Comparison of ENCODE assay signal across 12 cellular contexts in genomic region chr5:4348919-4349318, GRCh38.
DNase-seq lines count a peak whose midpoint lies in the region; ATAC-seq and TF ChIP-seq lines count a peak whose summit lies in the region.
"Had no signal": no experiment of that assay in that cellular context is flagged by ENCODE, and none has a peak within 500 bp of the region (broad histone marks: within the 10 kb centered on the region; RNA-seq: fewer than 3 reads in every experiment).

No MANE protein-coding gene starts in this region.

- H3K36me3 ChIP-seq in mammary epithelial cell (ENCODE audit: insufficient read depth, low read length): no peaks in the 10 kb centered on the region
- H3K36me3 ChIP-seq in naive thymus-derived CD4-positive, alpha-beta T cell (ENCODE audit: control insufficient read depth in 2 of 3, insufficient read depth in 3 of 3, low read length in 3 of 3): no peaks in the 10 kb centered on the region

- no peak for TF ChIP-seq CTCF in mammary epithelial cell (conservative IDR thresholded peaks at IDR 0.05 in 1 of 2, IDR thresholded peaks at IDR 0.05 in 1 of 2; ENCODE audit: extremely low read depth in 1 of 2, insufficient read depth in 1 of 2, low read depth in 1 of 2, low read length in 2 of 2)

- POLR2A ChIA-PET in naive thymus-derived CD4-positive, alpha-beta T cell (lab: Charles Lee): no interaction called here

- H3K4me3 ChIP-seq in mammary epithelial cell (replicated peaks in 1 of 3; ENCODE audit: insufficient read depth in 1 of 3, low read depth in 2 of 3, low read length in 3 of 3): no peak overlapping the region
- H3K4me3 ChIP-seq in naive thymus-derived CD4-positive, alpha-beta T cell (ENCODE audit: low read length): no peak overlapping the region
- H3K4me3 ChIP-seq: A549 had no signal

- no peak overlapping the region for H3K9ac ChIP-seq in mammary epithelial cell (ENCODE audit: insufficient read depth, low read length)

- H3K4me1 Mint-ChIP-seq in naive thymus-derived CD4-positive, alpha-beta T cell: no peaks in the 10 kb centered on the region

- WGBS in mammary epithelial cell (ENCODE audit: low coverage, missing lambda C conversion rate): 93% methylated on average over 3 of the region's 3 CpGs

- no peaks in the 10 kb centered on the region for H3K9me3 ChIP-seq in mammary epithelial cell (replicated peaks; ENCODE audit: insufficient read depth, low read length)
- H3K9me3 ChIP-seq in naive thymus-derived CD4-positive, alpha-beta T cell (ENCODE audit: control insufficient read depth in 2 of 3, low read length in 3 of 3): no peaks in the 10 kb centered on the region

- H3K27me3 ChIP-seq in mammary epithelial cell (ENCODE audit: insufficient read depth, low read length): no peaks in the 10 kb centered on the region
- H3K27me3 ChIP-seq in naive thymus-derived CD4-positive, alpha-beta T cell (ENCODE audit: control insufficient read depth in 2 of 2, insufficient read depth in 2 of 2, low read length in 2 of 2): no peaks in the 10 kb centered on the region

- H3K79me2 ChIP-seq in mammary epithelial cell (ENCODE audit: insufficient read depth, low read length): no peaks in the 10 kb centered on the region

- H4K20me1 ChIP-seq in mammary epithelial cell (ENCODE audit: insufficient read depth, low read length): no peaks in the 10 kb centered on the region

- peaks cover 0 to 26% (median 13%) of the 10 kb centered on the region in 11 donors for H3K9me3 Mint-ChIP-seq in naive thymus-derived CD4-positive, alpha-beta T cell

- intact Hi-C loops in mammary epithelial cell (cut with micrococcal nuclease): loop anchor here (1.0 kb wide), 1 partner anchor 38 kb away; no protein-coding TSS in a partner anchor
- intact Hi-C loops in naive thymus-derived CD4-positive, alpha-beta T cell (cut with micrococcal nuclease): no loop called here

- peaks cover 11% of the 10 kb centered on the region for H3K4me1 ChIP-seq in mammary epithelial cell (ENCODE audit: insufficient read depth, low read length)
- H3K4me1 ChIP-seq in naive thymus-derived CD4-positive, alpha-beta T cell (ENCODE audit: control insufficient read depth in 2 of 2, insufficient read depth in 2 of 2, low read length in 2 of 2): no peaks in the 10 kb centered on the region
- H3K4me1 ChIP-seq: A549 had no signal

- dilution Hi-C loops in mammary epithelial cell (cut with HindIII; ENCODE audit: low sequenced_read_pairs): no loop called here

- in situ Hi-C loops in mammary epithelial cell (cut with MboI; ENCODE audit: low sequenced_read_pairs in 2 of 2): no loop called here

- ATAC-seq in naive thymus-derived CD4-positive, alpha-beta T cell: no peak
- ATAC-seq: A549 had no signal

- no peak overlapping the region for H3K27ac Mint-ChIP-seq in naive thymus-derived CD4-positive, alpha-beta T cell
- H3K27ac Mint-ChIP-seq: HFFc6 had no signal

- H3K4me2 ChIP-seq in mammary epithelial cell (ENCODE audit: insufficient read depth, low read depth, low read length): no peak overlapping the region
- H3K4me2 ChIP-seq: A549 had no signal

- no peak overlapping the region for H2AFZ ChIP-seq in mammary epithelial cell (ENCODE audit: low read depth, low read length)

- CTCF ChIA-PET in mammary epithelial cell (lab: Charles Lee; ENCODE audit: low non-redundant PET): no interaction called here
- CTCF ChIA-PET in naive thymus-derived CD4-positive, alpha-beta T cell (lab: Charles Lee): no interaction called here

- peak; percentile 82 for DNase-seq in MV-4-11 (lab: John Stamatoyannopoulos, UW)
- DNase-seq in NOMO-1 treated with dmso at 0.1 percent for 144 hours (lab: John Stamatoyannopoulos, UW; ENCODE audit: unreplicated experiment): peak; percentile 21
- peak; percentile 62 for DNase-seq in mammary epithelial cell
- no peak for DNase-seq in cerebellar nuclear complex (lab: John Stamatoyannopoulos, UW)
- DNase-seq in AML-193 (lab: John Stamatoyannopoulos, UW): no peak
- DNase-seq in naive thymus-derived CD4-positive, alpha-beta T cell: no peak
- DNase-seq: DMS53, GF-D8, HCEC 1CT, HFFc6, IMR-90 had no signal

- peaks cover 0 to 3% (median 0%) of the 10 kb centered on the region in 5 donors for H3K27me3 Mint-ChIP-seq in naive thymus-derived CD4-positive, alpha-beta T cell

- peak overlapping the region; percentile 37 for H3K27ac ChIP-seq in mammary epithelial cell (ENCODE audit: insufficient read depth, low read depth, low read length)
- H3K27ac ChIP-seq in naive thymus-derived CD4-positive, alpha-beta T cell (ENCODE audit: low read depth, low read length): no peak overlapping the region
- H3K27ac ChIP-seq: A549 had no signal

- H3K36me3 Mint-ChIP-seq in naive thymus-derived CD4-positive, alpha-beta T cell: no peaks in the 10 kb centered on the region

- H3K4me3 Mint-ChIP-seq in naive thymus-derived CD4-positive, alpha-beta T cell: no peak overlapping the region
- H3K4me3 Mint-ChIP-seq: HFFc6 had no signal

- BruUV-seq in mammary epithelial cell (replicated peaks; lab: Mats Ljungman, UMichigan): no TSS peak

Comparison
In these comparisons a context has a peak if more than half of its experiments do, and no peak if none do; other contexts are left out.
1. DNase-seq: peak in MV-4-11 (single experiment), NOMO-1 treated with dmso at 0.1 percent for 144 hours (single experiment) and mammary epithelial cell (single experiment); none in cerebellar nuclear complex (0 of 2), AML-193 (0 of 2) and naive thymus-derived CD4-positive, alpha-beta T cell (0 of 9).